20 cellular contexts compared by ENCODE assay signal in the genomic region with DNA sequence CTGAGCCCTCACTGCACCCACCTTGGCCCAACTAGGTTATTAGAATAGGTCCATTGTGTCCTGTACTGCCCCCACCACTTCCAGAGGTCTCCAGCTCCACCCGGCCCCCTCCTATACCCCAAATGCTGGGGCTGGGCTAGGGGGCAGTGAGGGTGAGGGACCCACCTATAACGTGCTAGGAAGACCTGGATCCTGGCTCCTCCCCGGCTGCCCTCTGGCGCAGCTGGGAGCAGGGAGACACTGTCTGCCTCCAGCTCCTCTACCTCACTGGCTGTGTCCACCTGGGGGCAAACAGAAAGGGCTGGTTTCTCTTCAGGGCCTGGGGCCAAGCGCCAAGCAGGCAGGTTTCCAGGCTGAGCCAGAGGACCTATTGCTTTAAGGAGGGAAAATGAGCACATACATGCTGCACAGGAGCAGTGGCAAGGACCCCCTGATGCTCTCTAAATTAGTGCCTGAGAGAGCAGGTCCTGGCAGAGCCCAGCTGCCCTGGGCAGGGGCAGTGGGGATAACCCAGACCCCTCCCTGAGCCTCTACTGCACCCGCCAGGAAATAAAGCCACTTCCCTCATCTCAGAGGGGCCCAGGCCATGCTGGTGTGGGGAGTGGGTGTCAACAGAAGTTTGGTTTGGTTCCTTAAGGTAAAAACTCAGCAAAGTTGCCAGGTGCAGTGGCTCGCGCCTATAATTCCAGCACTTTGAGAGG. TPM values are rescaled to one million over a fixed set of nuclear protein-coding genes. Genes with fewer than 3 reads are reported as not detected.
DNase-seq lines count a peak whose midpoint lies in the region; ATAC-seq and TF ChIP-seq lines count a peak whose summit lies in the region.
"Had no signal": no experiment of that assay in that cellular context is flagged by ENCODE, and none has a peak within 500 bp of the region (broad histone marks: within the 10 kb centered on the region; RNA-seq: fewer than 3 reads in every experiment).

No MANE protein-coding gene starts in this region.

- TF ChIP-seq CTCF in NB4 (IDR thresholded peaks at IDR 0.05; ENCODE audit: low read depth, low read length) (no peak), mammary epithelial cell (conservative IDR thresholded peaks at IDR 0.05 in 1 of 2, IDR thresholded peaks at IDR 0.05 in 1 of 2; ENCODE audit: extremely low read depth in 1 of 2, insufficient read depth in 1 of 2, low read depth in 1 of 2, low read length in 2 of 2) (no peak), GM13976 (IDR thresholded peaks at IDR 0.05; ENCODE audit: borderline replicate concordance, control extremely low read depth, extremely low read depth, insufficient read depth, missing control alignments) (no peak)

- no peak overlapping the region for H3K4me3 ChIP-seq in NB4 (ENCODE audit: low read depth, low read length)
- no peak overlapping the region for H3K4me3 ChIP-seq in MG63
- no peak overlapping the region for H3K4me3 ChIP-seq in mammary epithelial cell (replicated peaks in 1 of 3; ENCODE audit: insufficient read depth in 1 of 3, low read depth in 2 of 3, low read length in 3 of 3)
- H3K4me3 ChIP-seq: uterus had no signal

- TF ChIP-seq POLR2A in NB4 (IDR thresholded peaks at IDR 0.05; ENCODE audit: extremely low read depth, insufficient read length): peak; percentile 13

- H3K27me3 Mint-ChIP-seq in stimulated activated naive B cell treated with anti-CD40 and anti-IgM and Interleukin-4, amounts not matched to agents 10 μg/mL and 1 μg/mL and 100 μg/mL, for 72 hours: no peaks in the 10 kb centered on the region
- H3K27me3 Mint-ChIP-seq: activated CD4-positive, alpha-beta T cell treated with anti-CD3 and anti-CD28 coated beads, Interleukin-2, amount 10 ng/mL, durations not matched to agents 7 days and 5 days; activated naive CD8-positive, alpha-beta T cell; effector memory CD8-positive, alpha-beta T cell had no signal

- H3K9me3 Mint-ChIP-seq in stimulated activated naive B cell treated with anti-CD40 and anti-IgM and Interleukin-4, amounts not matched to agents 10 μg/mL and 1 μg/mL and 100 μg/mL, for 72 hours: no peaks in the 10 kb centered on the region
- H3K9me3 Mint-ChIP-seq: activated CD4-positive, alpha-beta T cell treated with anti-CD3 and anti-CD28 coated beads, Interleukin-2, amount 10 ng/mL, durations not matched to agents 7 days and 5 days; effector memory CD8-positive, alpha-beta T cell had no signal

- no peak overlapping the region for H3K4me3 Mint-ChIP-seq in stimulated activated naive B cell treated with anti-CD40 and anti-IgM and Interleukin-4, amounts not matched to agents 10 μg/mL and 1 μg/mL and 100 μg/mL, for 72 hours
- H3K4me3 Mint-ChIP-seq: activated CD4-positive, alpha-beta T cell treated with anti-CD3 and anti-CD28 coated beads, Interleukin-2, amount 10 ng/mL, durations not matched to agents 7 days and 5 days; activated naive CD8-positive, alpha-beta T cell had no signal

- H2AFZ ChIP-seq in mammary epithelial cell (ENCODE audit: low read depth, low read length): no peak overlapping the region

- H3K36me3 ChIP-seq in MG63 (no peaks in the 10 kb centered on the region), mammary epithelial cell (ENCODE audit: insufficient read depth, low read length) (no peaks in the 10 kb centered on the region)
- H3K36me3 ChIP-seq: uterus had no signal

- H3K27ac Mint-ChIP-seq in stimulated activated naive B cell treated with anti-CD40 and anti-IgM and Interleukin-4, amounts not matched to agents 10 μg/mL and 1 μg/mL and 100 μg/mL, for 72 hours: peak overlapping the region; percentile 20

- in situ Hi-C loops in mammary epithelial cell (cut with MboI; ENCODE audit: low sequenced_read_pairs in 2 of 2) (loop anchor here (5.0 kb wide), 1 partner anchor 131 kb away; no protein-coding TSS in a partner anchor), GM13976 (cut with MboI; ENCODE audit: low sequenced_read_pairs, unreplicated experiment) (loop anchor here (10.0 kb wide), 1 partner anchor 108 kb away; no protein-coding TSS in a partner anchor)

- ATAC-seq in stimulated activated naive B cell treated with anti-CD40 and anti-IgM and Interleukin-4, amounts not matched to agents 10 μg/mL and 1 μg/mL and 100 μg/mL, for 72 hours (replicated peaks): no peak

- BruUV-seq in mammary epithelial cell (replicated peaks; lab: Mats Ljungman, UMichigan): no TSS peak

- H3K4me2 ChIP-seq in mammary epithelial cell (ENCODE audit: insufficient read depth, low read depth, low read length): no peak overlapping the region

- H3K27me3 ChIP-seq in MG63 (no peaks in the 10 kb centered on the region), mammary epithelial cell (ENCODE audit: insufficient read depth, low read length) (no peaks in the 10 kb centered on the region)
- H3K27me3 ChIP-seq: uterus had no signal

- WGBS in mammary epithelial cell (ENCODE audit: low coverage, missing lambda C conversion rate): 86% methylated on average over 7 of the region's 8 CpGs

- H3K9ac ChIP-seq in mammary epithelial cell (ENCODE audit: insufficient read depth, low read length): no peak overlapping the region

- peak; percentile 1 for DNase-seq in activated naive CD4-positive, alpha-beta T cell treated with Interleukin-2 at 50 U/mL for 16 hours
- no peak for DNase-seq in activated naive CD4-positive, alpha-beta T cell (lab: John Stamatoyannopoulos, UW)
- DNase-seq in NB4 (ENCODE audit: low read depth): no peak
- peak; percentile 60 for DNase-seq in islet precursor cell
- DNase-seq in stimulated activated naive B cell treated with anti-CD40 and anti-IgM and Interleukin-4, amounts not matched to agents 10 μg/mL and 1 μg/mL and 100 μg/mL, for 72 hours: no peak
- no peak for DNase-seq in MG63
- no peak for DNase-seq in mammary epithelial cell
- DNase-seq in GM13976 (ENCODE audit: low spot score): no peak
- DNase-seq: activated CD4-positive, alpha-beta T cell treated with anti-CD3 and anti-CD28 coated beads, Interleukin-2, amount 10 ng/mL, durations not matched to agents 7 days and 5 days; AML-193; NCI-H2029 treated with DMSO at 0.1 percent for 48 hours; NCI-H748 treated with DMSO at 0.1 percent for 48 hours; stimulated activated CD4-positive, alpha-beta T cell treated with anti-CD3 and anti-CD28 coated beads, Interleukin-4, amount 100 ng/mL, for 4 hours had no signal

- H3K36me3 Mint-ChIP-seq in stimulated activated naive B cell treated with anti-CD40 and anti-IgM and Interleukin-4, amounts not matched to agents 10 μg/mL and 1 μg/mL and 100 μg/mL, for 72 hours: no peaks in the 10 kb centered on the region
- H3K36me3 Mint-ChIP-seq: activated naive CD8-positive, alpha-beta T cell had no signal

- H3K4me1 Mint-ChIP-seq in stimulated activated naive B cell treated with anti-CD40 and anti-IgM and Interleukin-4, amounts not matched to agents 10 μg/mL and 1 μg/mL and 100 μg/mL, for 72 hours: peaks cover 10 to 14% of the 10 kb centered on the region in 2 donors

- dilution Hi-C loops in mammary epithelial cell (cut with HindIII; ENCODE audit: low sequenced_read_pairs): loop anchor here (5.0 kb wide), 2 partner anchors 66 to 104 kb away; no protein-coding TSS in a partner anchor

- CTCF ChIA-PET in mammary epithelial cell (lab: Charles Lee; ENCODE audit: low non-redundant PET): interaction anchor here (1.5 kb wide), 1 partner anchor 101 kb away, joined by 55 read pairs; the partner anchor contains the start of gene RNF43

- no peak overlapping the region for H3K27ac ChIP-seq in mammary epithelial cell (ENCODE audit: insufficient read depth, low read depth, low read length)
- H3K27ac ChIP-seq: uterus had no signal

- H3K9me3 ChIP-seq in MG63 (no peaks in the 10 kb centered on the region), mammary epithelial cell (replicated peaks; ENCODE audit: insufficient read depth, low read length) (no peaks in the 10 kb centered on the region)
- H3K9me3 ChIP-seq: uterus had no signal

- H4K20me1 ChIP-seq in mammary epithelial cell (ENCODE audit: insufficient read depth, low read length): no peaks in the 10 kb centered on the region

- peaks cover 6% of the 10 kb centered on the region for H3K4me1 ChIP-seq in mammary epithelial cell (ENCODE audit: insufficient read depth, low read length)
- H3K4me1 ChIP-seq: uterus had no signal

- intact Hi-C loops in mammary epithelial cell (cut with micrococcal nuclease): loop anchor here (10.0 kb wide), 1 partner anchor 318 kb away; no protein-coding TSS in a partner anchor

- no peaks in the 10 kb centered on the region for H3K79me2 ChIP-seq in mammary epithelial cell (ENCODE audit: insufficient read depth, low read length)

RNA-seq across cellular contexts. Expression of gene TSPOAP1, which starts 12.2 kb away (rescaled TPM):
- total RNA-seq in MG63 (2014; rRNA removed; shearing (Covaris generic); ENCODE audit: low replicate concordance): 7.0 and 31.1 TPM in 2 replicates
- under 1 TPM; 0.05 to 0.17 TPM for total RNA-seq in mammary epithelial cell
- polyA plus RNA-seq in mammary epithelial cell: not detected
- polyA minus RNA-seq in mammary epithelial cell: not detected
- total RNA-seq: MCF 10A had no signal

RNA-seq across cellular contexts. Expression of gene SUPT4H1, which starts 35.6 kb away (rescaled TPM):
- 97.2 and 170 TPM in 2 replicates for total RNA-seq in MG63 (2014; rRNA removed; shearing (Covaris generic); ENCODE audit: low replicate concordance)
- 10 to 100 TPM; 32.3 to 55.3 TPM for total RNA-seq in mammary epithelial cell
- polyA plus RNA-seq in mammary epithelial cell: 94.7 TPM
- polyA minus RNA-seq in mammary epithelial cell: 126 TPM

RNA-seq across cellular contexts. Expression of gene MPO, which starts 35.7 kb away (rescaled TPM):
- not detected in 2 replicates for total RNA-seq in MG63 (2014; rRNA removed; shearing (Covaris generic); ENCODE audit: low replicate concordance)
- total RNA-seq in mammary epithelial cell: not detected
- not detected for polyA plus RNA-seq in mammary epithelial cell
- polyA minus RNA-seq in mammary epithelial cell: not detected
- total RNA-seq: activated CD4-positive, alpha-beta T cell treated with anti-CD3 and anti-CD28 coated beads, Interleukin-2, amount 10 ng/mL, durations not matched to agents 7 days and 5 days; HT1080; lung microvascular endothelial cell had no signal
- polyA plus RNA-seq: neural cell had no signal

Comparison
In these comparisons a context has a peak if more than half of its experiments do, and no peak if none do; other contexts are left out.
1. DNase-seq: peak in activated naive CD4-positive, alpha-beta T cell treated with Interleukin-2 at 50 U/mL for 16 hours (single experiment) and islet precursor cell (single experiment); none in activated naive CD4-positive, alpha-beta T cell (0 of 4), NB4 (single experiment), stimulated activated naive B cell treated with anti-CD40 and anti-IgM and Interleukin-4, amounts not matched to agents 10 μg/mL and 1 μg/mL and 100 μg/mL, for 72 hours (single experiment), MG63 (single experiment), mammary epithelial cell (single experiment) and GM13976 (single experiment).